Comparison of ENCODE assay signal across 11 cellular contexts in genomic region chr2:21043744-21044532, GRCh38. TPM values are rescaled to one million over a fixed set of nuclear protein-coding genes. Genes with fewer than 3 reads are reported as not detected.
DNase-seq lines count a peak whose midpoint lies in the region; ATAC-seq, FAIRE-seq and TF ChIP-seq lines count a peak whose summit lies in the region.
"Had no signal": no experiment of that assay in that cellular context is flagged by ENCODE, and none has a peak within 500 bp of the region (broad histone marks: within the 10 kb centered on the region; RNA-seq: fewer than 3 reads in every experiment).

Gene APOB (minus strand): TSS chr2:21044073. CDS start chr2:21043945, 128 bp downstream.

- H3K27me3 ChIP-seq in iPS-15b (ENCODE audit: control insufficient read depth, insufficient read depth, low read length) = peaks cover 13% of the 10 kb centered on the region
- peaks cover 0 to 3% (median 0%) of the 10 kb centered on the region in 3 donors for H3K27me3 ChIP-seq in sigmoid colon
- H3K27me3 ChIP-seq in adrenal gland = peaks cover 4% of the 10 kb centered on the region

- H3K36me3 ChIP-seq in iPS-15b (ENCODE audit: control insufficient read depth, insufficient read depth, low read length) (no peaks in the 10 kb centered on the region), sigmoid colon (no peaks in the 10 kb centered on the region), adrenal gland (replicated peaks in 1 of 2) (no peaks in the 10 kb centered on the region)
- H3K36me3 ChIP-seq: neutrophil had no signal

- peak within 1 kb of the TSS; percentile 78 for H3K4me3 Mint-ChIP-seq in T-helper 17 cell
- H3K4me3 Mint-ChIP-seq: activated CD8-positive, alpha-beta memory T cell treated with anti-CD3 and anti-CD28 coated beads, Interleukin-2, amount 10 ng/mL, durations not matched to agents 7 days and 5 days had no signal

- no peak for FAIRE-seq in D721Med (lab: Jason Lieb, UNC)

- no peak within 1 kb of the TSS for H3K27ac Mint-ChIP-seq in T-helper 17 cell
- H3K27ac Mint-ChIP-seq: activated CD8-positive, alpha-beta memory T cell treated with anti-CD3 and anti-CD28 coated beads, Interleukin-2, amount 10 ng/mL, durations not matched to agents 7 days and 5 days had no signal

- no peaks in the 10 kb centered on the region for H3K9me3 ChIP-seq in T-helper 17 cell (ENCODE audit: control insufficient read depth, low read length, poor library complexity, severe bottlenecking)
- no peaks in the 10 kb centered on the region for H3K9me3 ChIP-seq in iPS-15b (ENCODE audit: control insufficient read depth, insufficient read depth, low read length)
- H3K9me3 ChIP-seq in sigmoid colon = no peaks in the 10 kb centered on the region
- no peaks in the 10 kb centered on the region for H3K9me3 ChIP-seq in adrenal gland (replicated peaks in 1 of 3)
- H3K9me3 ChIP-seq: neutrophil had no signal

- H3K27ac ChIP-seq in sigmoid colon (peak within 1 kb of the TSS; percentile 39 to 73 (median 50)), adrenal gland (no peak within 1 kb of the TSS)
- H3K27ac ChIP-seq: neutrophil had no signal

- H3K4me3 ChIP-seq in iPS-15b (ENCODE audit: low read depth, low read length) (peak within 1 kb of the TSS; percentile 81), sigmoid colon (peak within 1 kb of the TSS in 3 of 4 donors; percentile 8 to 38 (median 25)), adrenal gland (no peak within 1 kb of the TSS)

- DNase-seq in T-helper 17 cell (no peak), sigmoid colon (peak; percentile 64), SW 1271 (lab: John Stamatoyannopoulos, UW) (no peak), adrenal gland (no peak), D721Med (ENCODE audit: insufficient read length, low spot score) (no peak)
- DNase-seq: activated CD8-positive, alpha-beta memory T cell treated with anti-CD3 and anti-CD28 coated beads, Interleukin-2, amount 10 ng/mL, durations not matched to agents 7 days and 5 days had no signal

- WGBS in sigmoid colon, 2 donors = 22 to 29% methylated on average over 51 of the region's 51 CpGs
- 60 to 94% (median 67%) methylated on average over 4 to 51 of the region's 51 CpGs for WGBS in adrenal gland, 4 donors

- no peak for TF ChIP-seq CTCF in sigmoid colon (IDR thresholded peaks at IDR 0.05)
- TF ChIP-seq CTCF in adrenal gland (IDR thresholded peaks at IDR 0.05) = no peak
- no peak for TF ChIP-seq CTCF in D721Med (IDR thresholded peaks at IDR 0.05; ENCODE audit: insufficient read depth, missing control alignments)

- peak within 1 kb of the TSS; percentile 47 for H3K9ac ChIP-seq in iPS-15b (ENCODE audit: low read depth, low read length)

- peaks cover 7% of the 10 kb centered on the region for H3K4me1 Mint-ChIP-seq in T-helper 17 cell

- TF ChIP-seq POLR2A in sigmoid colon (IDR thresholded peaks at IDR 0.05) (no peak), adrenal gland (IDR thresholded peaks at IDR 0.05) (no peak)

- no peak for TF ChIP-seq EP300 in sigmoid colon (IDR thresholded peaks at IDR 0.05)

- H3K4me1 ChIP-seq in iPS-15b (ENCODE audit: control insufficient read depth, insufficient read depth, low read length) (peaks cover 11% of the 10 kb centered on the region), sigmoid colon (peaks cover 0 to 24% (median 15%) of the 10 kb centered on the region in 4 donors), adrenal gland (replicated peaks in 1 of 2) (no peaks in the 10 kb centered on the region)

- intact Hi-C loops in sigmoid colon (cut with DNase I) = loop anchor here (1.0 to 2.0 kb wide), 2 partner anchors 74 to 273 kb away; no protein-coding TSS in a partner anchor
- intact Hi-C loops in adrenal gland (cut with DNase I) = loop anchor here (2.0 to 10.0 kb wide), 4 partner anchors 71 to 271 kb away; no protein-coding TSS in a partner anchor

- H3K36me3 Mint-ChIP-seq in T-helper 17 cell (ENCODE audit: low read depth) = no peaks in the 10 kb centered on the region
- H3K36me3 Mint-ChIP-seq: activated CD8-positive, alpha-beta memory T cell treated with anti-CD3 and anti-CD28 coated beads, Interleukin-2, amount 10 ng/mL, durations not matched to agents 7 days and 5 days had no signal

- ATAC-seq in GM21447 (IDR thresholded peaks at IDR 0.05; ENCODE audit: unreplicated experiment) = peak; percentile 17
- ATAC-seq in T-helper 17 cell = no peak
- no peak for ATAC-seq in GM21723 (IDR thresholded peaks at IDR 0.05; ENCODE audit: unreplicated experiment)

- peaks cover 61% of the 10 kb centered on the region for H3K27me3 Mint-ChIP-seq in T-helper 17 cell

RNA-seq across cellular contexts. Expression of gene APOB, which starts in this region (rescaled TPM):
- not detected for total RNA-seq in T-helper 17 cell
- total RNA-seq in sigmoid colon = 1 to 10 TPM in 3 of 4 donors, under 1 TPM in 1; 0.16 to 3.6 (median 1.7) TPM
- under 1 TPM in 2 of 3 donors, not detected in 1; under 0.01 to 0.12 TPM for polyA plus RNA-seq in sigmoid colon
- total RNA-seq in adrenal gland = 1 to 10 TPM in 2 of 8 donors, under 1 TPM in 5, not detected in 1; under 0.01 to 1.9 (median 0.18) TPM
- polyA plus RNA-seq in adrenal gland = under 1 TPM; 0.03 to 0.20 (median 0.08) TPM
- total RNA-seq: activated CD8-positive, alpha-beta memory T cell treated with anti-CD3 and anti-CD28 coated beads, Interleukin-2, amount 10 ng/mL, durations not matched to agents 7 days and 5 days; RPMI7951 had no signal

Comparison
In these comparisons a context has a peak if more than half of its experiments do, and no peak if none do; other contexts are left out.
1. H3K4me3 ChIP-seq: peak in iPS-15b (single experiment) and sigmoid colon (3 of 4); none in adrenal gland (0 of 4).
2. H3K27ac ChIP-seq: peak in sigmoid colon (4 of 4); none in adrenal gland (0 of 5).